In genomic region chr16:50436271-50436670, GRCh38 we compare ENCODE assay signal across 37 cellular contexts.
"Had no signal": no experiment of that assay in that cellular context is flagged by ENCODE, and none has a peak within 500 bp of the region (broad histone marks: within the 10 kb centered on the region; RNA-seq: fewer than 3 reads in every experiment).

No MANE protein-coding gene starts in this region.

- DNase-seq: activated effector memory CD4-positive, alpha-beta T cell treated with Interleukin-2 at 50 U/mL for 16 hours; activated gamma-delta T cell; activated gamma-delta T cell treated with Interleukin-2 at 50 U/mL for 16 hours; activated naive CD4-positive, alpha-beta T cell; activated naive CD4-positive, alpha-beta T cell treated with anti-CD3 and anti-CD28 coated beads for 36 hours; activated naive CD4-positive, alpha-beta T cell treated with anti-CD3 and anti-CD28 coated beads, Interleukin-2, amount 10 ng/mL, durations not matched to agents 7 days and 5 days; activated naive CD4-positive, alpha-beta T cell treated with anti-CD3 and anti-CD28 coated beads, Interleukin-2, amount 50 U/mL, for 16 hours; activated naive CD4-positive, alpha-beta T cell treated with Interleukin-2 at 50 U/mL for 16 hours; activated naive CD8-positive, alpha-beta T cell treated with anti-CD3 and anti-CD28 coated beads for 36 hours; activated naive CD8-positive, alpha-beta T cell treated with anti-CD3 and anti-CD28 coated beads, Interleukin-2, amount 10 ng/mL, durations not matched to agents 7 days and 5 days; activated naive CD8-positive, alpha-beta T cell treated with anti-CD3 and anti-CD28 coated beads, Interleukin-2, amount 50 U/mL, for 24 hours; activated T-cell treated with anti-CD3 and anti-CD28 coated beads for 4 hours; activated T-cell treated with anti-CD3 and anti-CD28 coated beads, Interleukin-2, amount 50 U/mL, for 1 hour; activated T-cell treated with anti-CD3 and anti-CD28 coated beads, Interleukin-2, amount 50 U/mL, for 24 hours; activated T-cell treated with anti-CD3 and anti-CD28 coated beads, Interleukin-2, amount 50 U/mL, for 4 hours; activated T-cell treated with anti-CD3 and anti-CD28 coated beads, Interleukin-2, amount 50 U/mL, for 48 hours; activated T-cell treated with anti-CD3 and anti-CD28 coated beads, Interleukin-2, amount 50 U/mL, for 72 hours; adrenal gland; amygdala; anterior cingulate cortex; aorta; body of pancreas; brain microvascular endothelial cell; caudate nucleus; central memory CD4-positive, alpha-beta T cell; cerebellar nuclear complex had no signal

- H3K36me3 ChIP-seq: adrenal gland, ascending aorta, brain microvascular endothelial cell, breast epithelium, cardiac muscle cell had no signal

- H3K4me1 ChIP-seq: adrenal gland, ascending aorta, body of pancreas, breast epithelium had no signal

- H3K27me3 Mint-ChIP-seq: activated naive CD8-positive, alpha-beta T cell treated with anti-CD3 and anti-CD28 coated beads for 36 hours; activated naive CD8-positive, alpha-beta T cell treated with anti-CD3 and anti-CD28 coated beads, Interleukin-2, amount 50 U/mL, for 24 hours had no signal

- H3K27me3 ChIP-seq: adrenal gland, ascending aorta, body of pancreas, brain microvascular endothelial cell had no signal

- H3K27ac Mint-ChIP-seq: activated naive CD4-positive, alpha-beta T cell treated with anti-CD3 and anti-CD28 coated beads for 36 hours; activated naive CD4-positive, alpha-beta T cell treated with anti-CD3 and anti-CD28 coated beads, Interleukin-2, amount 10 ng/mL, durations not matched to agents 7 days and 5 days; activated naive CD4-positive, alpha-beta T cell treated with anti-CD3 and anti-CD28 coated beads, Interleukin-2, amount 50 U/mL, for 24 hours; activated naive CD4-positive, alpha-beta T cell treated with anti-CD3 and anti-CD28 coated beads, Interleukin-2, amount 50 U/mL, for 72 hours; activated naive CD8-positive, alpha-beta T cell; activated naive CD8-positive, alpha-beta T cell treated with anti-CD3 and anti-CD28 coated beads for 36 hours; activated naive CD8-positive, alpha-beta T cell treated with anti-CD3 and anti-CD28 coated beads, Interleukin-2, amount 10 ng/mL, durations not matched to agents 7 days and 5 days; activated naive CD8-positive, alpha-beta T cell treated with anti-CD3 and anti-CD28 coated beads, Interleukin-2, amount 50 U/mL, for 24 hours; activated T-cell treated with anti-CD3 and anti-CD28 coated beads, Interleukin-2, amount 50 U/mL, for 24 hours; activated T-cell treated with anti-CD3 and anti-CD28 coated beads, Interleukin-2, amount 50 U/mL, for 72 hours; activated T-helper 1 cell treated with anti-CD3 and anti-CD28 coated beads, Interleukin-12 subunit alpha, Interleukin-12 subunit beta, Interleukin-2, Interleukin-4 antibody, amounts not matched to agents 30 ng/mL and 10 ng/mL and 1 ng/mL, durations not matched to agents 14 hours and 24 hours and 36 hours; activated T-helper 17 cell treated with anti-CD3 and anti-CD28 coated beads, Interleukin-2, amount 50 U/mL, for 72 hours; activated T-helper 2 cell treated with anti-CD3 and anti-CD28 coated beads, Interferon-gamma antibody, Interleukin-2, Interleukin-4, amounts not matched to agents 10 μg/mL and 5 μg/mL and 100 μg/mL, durations not matched to agents 14 hours and 24 hours and 36 hours; brain had no signal

- H3K9me3 Mint-ChIP-seq: activated naive CD4-positive, alpha-beta T cell treated with anti-CD3 and anti-CD28 coated beads, Interleukin-2, amount 50 U/mL, for 24 hours had no signal

- H3K4me1 Mint-ChIP-seq: activated naive CD4-positive, alpha-beta T cell treated with anti-CD3 and anti-CD28 coated beads, Interleukin-2, amount 10 ng/mL, durations not matched to agents 7 days and 5 days; activated naive CD4-positive, alpha-beta T cell treated with anti-CD3 and anti-CD28 coated beads, Interleukin-2, amount 50 U/mL, for 24 hours; activated naive CD8-positive, alpha-beta T cell treated with anti-CD3 and anti-CD28 coated beads for 36 hours; activated naive CD8-positive, alpha-beta T cell treated with anti-CD3 and anti-CD28 coated beads, Interleukin-2, amount 10 ng/mL, durations not matched to agents 7 days and 5 days; activated naive CD8-positive, alpha-beta T cell treated with anti-CD3 and anti-CD28 coated beads, Interleukin-2, amount 50 U/mL, for 24 hours; activated T-helper 17 cell treated with anti-CD3 and anti-CD28 coated beads, Interleukin-2, amount 50 U/mL, for 72 hours; brain; central memory CD8-positive, alpha-beta T cell had no signal

- H3K27ac ChIP-seq: adrenal gland, ascending aorta, body of pancreas, brain microvascular endothelial cell, breast epithelium, cardiac muscle cell had no signal

- H3K36me3 Mint-ChIP-seq: activated naive CD4-positive, alpha-beta T cell treated with anti-CD3 and anti-CD28 coated beads, Interleukin-2, amount 10 ng/mL, durations not matched to agents 7 days and 5 days; activated naive CD8-positive, alpha-beta T cell treated with anti-CD3 and anti-CD28 coated beads, Interleukin-2, amount 10 ng/mL, durations not matched to agents 7 days and 5 days; brain had no signal

- ATAC-seq: activated naive CD4-positive, alpha-beta T cell treated with anti-CD3 and anti-CD28 coated beads, Interleukin-2, amount 50 U/mL, for 72 hours; activated naive CD8-positive, alpha-beta T cell treated with anti-CD3 and anti-CD28 coated beads, Interleukin-2, amount 50 U/mL, for 24 hours; activated T-cell treated with anti-CD3 and anti-CD28 coated beads, Interleukin-2, amount 50 U/mL, for 4 hours; activated T-helper 17 cell treated with anti-CD3 and anti-CD28 coated beads, Interleukin-2, amount 50 U/mL, for 72 hours; body of pancreas had no signal

- H3K4me3 Mint-ChIP-seq: activated naive CD4-positive, alpha-beta T cell treated with anti-CD3 and anti-CD28 coated beads for 36 hours; activated naive CD4-positive, alpha-beta T cell treated with anti-CD3 and anti-CD28 coated beads, Interleukin-2, amount 10 ng/mL, durations not matched to agents 7 days and 5 days; activated naive CD4-positive, alpha-beta T cell treated with anti-CD3 and anti-CD28 coated beads, Interleukin-2, amount 50 U/mL, for 24 hours; activated naive CD8-positive, alpha-beta T cell; activated naive CD8-positive, alpha-beta T cell treated with anti-CD3 and anti-CD28 coated beads for 36 hours; activated naive CD8-positive, alpha-beta T cell treated with anti-CD3 and anti-CD28 coated beads, Interleukin-2, amount 10 ng/mL, durations not matched to agents 7 days and 5 days; activated naive CD8-positive, alpha-beta T cell treated with anti-CD3 and anti-CD28 coated beads, Interleukin-2, amount 50 U/mL, for 24 hours; activated T-cell treated with anti-CD3 and anti-CD28 coated beads, Interleukin-2, amount 50 U/mL, for 24 hours; activated T-cell treated with anti-CD3 and anti-CD28 coated beads, Interleukin-2, amount 50 U/mL, for 4 hours; activated T-cell treated with anti-CD3 and anti-CD28 coated beads, Interleukin-2, amount 50 U/mL, for 72 hours; activated T-helper 1 cell treated with anti-CD3 and anti-CD28 coated beads, Interleukin-12 subunit alpha, Interleukin-12 subunit beta, Interleukin-2, Interleukin-4 antibody, amounts not matched to agents 30 ng/mL and 10 ng/mL and 1 ng/mL, durations not matched to agents 14 hours and 24 hours and 36 hours; activated T-helper 17 cell treated with anti-CD3 and anti-CD28 coated beads, Interleukin-2, amount 50 U/mL, for 72 hours; brain; central memory CD8-positive, alpha-beta T cell had no signal

- H3K4me3 ChIP-seq: adrenal gland, ascending aorta, body of pancreas, breast epithelium, cardiac muscle cell had no signal
